12 cellular contexts compared by ENCODE assay signal in the genomic region with DNA sequence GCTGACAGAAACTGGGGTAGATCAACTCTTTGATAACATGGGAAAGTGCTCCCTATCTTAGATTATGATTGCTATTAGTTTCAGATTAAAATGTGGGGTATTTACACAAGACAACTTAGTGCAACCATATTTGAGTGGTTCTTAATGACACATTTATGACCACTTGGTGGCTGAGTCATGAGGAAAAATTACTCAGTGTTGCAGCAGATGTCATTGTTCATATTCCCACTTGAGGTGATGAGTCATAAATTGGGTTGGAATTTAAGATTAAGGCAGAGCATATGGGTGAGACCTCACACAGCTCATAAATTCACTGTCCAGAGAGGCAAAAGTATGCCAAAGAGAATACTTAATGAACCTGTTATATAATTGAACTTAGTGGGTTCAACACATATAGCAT.
DNase-seq lines count a peak whose midpoint lies in the region; ATAC-seq, FAIRE-seq and TF ChIP-seq lines count a peak whose summit lies in the region.
"Had no signal": no experiment of that assay in that cellular context is flagged by ENCODE, and none has a peak within 500 bp of the region (broad histone marks: within the 10 kb centered on the region; RNA-seq: fewer than 3 reads in every experiment).

No MANE protein-coding gene starts in this region.

- no peak overlapping the region for H2BK12ac ChIP-seq in mesenchymal stem cell (ENCODE audit: low read length in 2 of 2)

- no peak overlapping the region for H3K4me3 ChIP-seq in epithelial cell of proximal tubule (ENCODE audit: low read depth, low read length)
- no peak overlapping the region for H3K4me3 ChIP-seq in mesenchymal stem cell (ENCODE audit: insufficient read depth in 1 of 2, low read depth in 1 of 2, low read length in 2 of 2)
- no peak overlapping the region for H3K4me3 ChIP-seq in colonic mucosa

- no peak overlapping the region for H2BK15ac ChIP-seq in mesenchymal stem cell (ENCODE audit: low read depth, poor library complexity, severe bottlenecking)

- no peak overlapping the region for H3K14ac ChIP-seq in mesenchymal stem cell (ENCODE audit: low read length in 2 of 2)

- no peak overlapping the region for H4K91ac ChIP-seq in mesenchymal stem cell (ENCODE audit: low read length)

- H3K27ac Mint-ChIP-seq in activated naive CD8-positive, alpha-beta T cell treated with anti-CD3 and anti-CD28 coated beads, Interleukin-2, amount 50 U/mL, for 24 hours: no peak overlapping the region
- H3K27ac Mint-ChIP-seq in activated naive CD8-positive, alpha-beta T cell treated with anti-CD3 and anti-CD28 coated beads for 36 hours: no peak overlapping the region
- no peak overlapping the region for H3K27ac Mint-ChIP-seq in activated CD8-positive, alpha-beta T cell treated with anti-CD3 and anti-CD28 coated beads, Interleukin-2, amount 10 ng/mL, durations not matched to agents 7 days and 5 days

- H3K27me3 Mint-ChIP-seq in activated naive CD8-positive, alpha-beta T cell treated with anti-CD3 and anti-CD28 coated beads, Interleukin-2, amount 50 U/mL, for 24 hours: peaks cover 7% of the 10 kb centered on the region
- peaks cover 7% of the 10 kb centered on the region for H3K27me3 Mint-ChIP-seq in activated naive CD8-positive, alpha-beta T cell treated with anti-CD3 and anti-CD28 coated beads for 36 hours
- H3K27me3 Mint-ChIP-seq in activated CD8-positive, alpha-beta T cell treated with anti-CD3 and anti-CD28 coated beads, Interleukin-2, amount 10 ng/mL, durations not matched to agents 7 days and 5 days (ENCODE audit: low read depth): no peaks in the 10 kb centered on the region

- H3K9me3 ChIP-seq in mesenchymal stem cell (ENCODE audit: control insufficient read depth, low read length) (no peaks in the 10 kb centered on the region), colonic mucosa (no peaks in the 10 kb centered on the region)

- H2AK5ac ChIP-seq in mesenchymal stem cell (ENCODE audit: low read length, severe bottlenecking): no peak overlapping the region

- H3K79me1 ChIP-seq in mesenchymal stem cell (replicated peaks; ENCODE audit: low read length, poor library complexity, severe bottlenecking): no peaks in the 10 kb centered on the region

- no peak for TF ChIP-seq CTCF in epithelial cell of proximal tubule (conservative IDR thresholded peaks at IDR 0.05; ENCODE audit: low read depth, low read length)
- no peak for TF ChIP-seq CTCF in colonic mucosa (IDR thresholded peaks at IDR 0.05)

- FAIRE-seq in urothelium cell line (lab: Jason Lieb, UNC): no peak

- H3K36me3 ChIP-seq in mesenchymal stem cell (ENCODE audit: control insufficient read depth in 1 of 2, insufficient read depth in 2 of 2, low read depth in 1 of 2, low read length in 2 of 2): no peaks in the 10 kb centered on the region
- no peaks in the 10 kb centered on the region for H3K36me3 ChIP-seq in colonic mucosa

- CTCF ChIA-PET in activated CD8-positive, alpha-beta T cell treated with anti-CD3 and anti-CD28 coated beads, Interleukin-2, amount 10 ng/mL, durations not matched to agents 7 days and 5 days (lab: Charles Lee): no interaction called here

- no peak overlapping the region for H3K23ac ChIP-seq in mesenchymal stem cell (ENCODE audit: low read length in 2 of 2)

- H3K18ac ChIP-seq in mesenchymal stem cell (ENCODE audit: low read depth in 1 of 2, low read length in 2 of 2): no peak overlapping the region

- H4K8ac ChIP-seq in mesenchymal stem cell (ENCODE audit: low read length): no peak overlapping the region

- no peak overlapping the region for H3K4me2 ChIP-seq in mesenchymal stem cell (ENCODE audit: low read length, poor library complexity, severe bottlenecking)

- H3K9ac ChIP-seq in mesenchymal stem cell (ENCODE audit: low read length) (no peak overlapping the region), colonic mucosa (ENCODE audit: low read depth in 2 of 2, low read length in 2 of 2) (no peak overlapping the region)

- peaks cover 5% of the 10 kb centered on the region for H3K4me1 Mint-ChIP-seq in activated naive CD8-positive, alpha-beta T cell treated with anti-CD3 and anti-CD28 coated beads, Interleukin-2, amount 50 U/mL, for 24 hours
- peaks cover 4% of the 10 kb centered on the region for H3K4me1 Mint-ChIP-seq in activated naive CD8-positive, alpha-beta T cell treated with anti-CD3 and anti-CD28 coated beads for 36 hours
- H3K4me1 Mint-ChIP-seq in activated CD8-positive, alpha-beta T cell treated with anti-CD3 and anti-CD28 coated beads, Interleukin-2, amount 10 ng/mL, durations not matched to agents 7 days and 5 days (ENCODE audit: low read depth): no peaks in the 10 kb centered on the region

- H3K4ac ChIP-seq in mesenchymal stem cell (ENCODE audit: low read depth in 1 of 2, low read length in 2 of 2): no peak overlapping the region

- no peaks in the 10 kb centered on the region for H3K9me3 Mint-ChIP-seq in activated naive CD8-positive, alpha-beta T cell treated with anti-CD3 and anti-CD28 coated beads, Interleukin-2, amount 50 U/mL, for 24 hours
- no peaks in the 10 kb centered on the region for H3K9me3 Mint-ChIP-seq in activated naive CD8-positive, alpha-beta T cell treated with anti-CD3 and anti-CD28 coated beads for 36 hours
- H3K9me3 Mint-ChIP-seq in activated CD8-positive, alpha-beta T cell treated with anti-CD3 and anti-CD28 coated beads, Interleukin-2, amount 10 ng/mL, durations not matched to agents 7 days and 5 days (ENCODE audit: insufficient read depth): no peaks in the 10 kb centered on the region

- H2BK120ac ChIP-seq in mesenchymal stem cell (ENCODE audit: low read depth, low read length): no peak overlapping the region

- ATAC-seq in activated naive CD8-positive, alpha-beta T cell treated with anti-CD3 and anti-CD28 coated beads, Interleukin-2, amount 50 U/mL, for 24 hours: peak; percentile 73
- no peak for ATAC-seq in activated CD8-positive, alpha-beta T cell treated with anti-CD3 and anti-CD28 coated beads, Interleukin-2, amount 10 ng/mL, durations not matched to agents 7 days and 5 days

- DNase-seq in activated naive CD8-positive, alpha-beta T cell treated with anti-CD3 and anti-CD28 coated beads, Interleukin-2, amount 50 U/mL, for 24 hours: no peak
- DNase-seq in activated naive CD8-positive, alpha-beta T cell treated with anti-CD3 and anti-CD28 coated beads for 36 hours: no peak
- peak; percentile 95 for DNase-seq in NCI-H446 treated with DMSO at 0.1 percent for 48 hours (lab: John Stamatoyannopoulos, UW)
- DNase-seq in epithelial cell of proximal tubule (ENCODE audit: low read depth): peak; percentile 16
- peak; percentile 61 for DNase-seq in urothelium cell line (ENCODE audit: low spot score)
- no peak for DNase-seq in mesenchymal stem cell
- DNase-seq in activated CD8-positive, alpha-beta T cell treated with anti-CD3 and anti-CD28 coated beads, Interleukin-2, amount 10 ng/mL, durations not matched to agents 7 days and 5 days: no peak
- DNase-seq in colonic mucosa: no peak
- DNase-seq: activated CD4-positive, alpha-beta T cell treated with anti-CD3 and anti-CD28 coated beads, Interleukin-2, amount 50 U/mL, for 48 hours; C1 segment of cervical spinal cord; cortex of kidney; NCI-H774 had no signal

- intact Hi-C loops in colonic mucosa (cut with DNase I): no loop called here

- H3K27ac ChIP-seq in mesenchymal stem cell (ENCODE audit: low read length, poor library complexity, severe bottlenecking) (no peak overlapping the region), colonic mucosa (no peak overlapping the region)

- no peaks in the 10 kb centered on the region for H3K36me3 Mint-ChIP-seq in activated naive CD8-positive, alpha-beta T cell treated with anti-CD3 and anti-CD28 coated beads, Interleukin-2, amount 50 U/mL, for 24 hours (ENCODE audit: low read depth)
- H3K36me3 Mint-ChIP-seq in activated naive CD8-positive, alpha-beta T cell treated with anti-CD3 and anti-CD28 coated beads for 36 hours: no peaks in the 10 kb centered on the region
- no peaks in the 10 kb centered on the region for H3K36me3 Mint-ChIP-seq in activated CD8-positive, alpha-beta T cell treated with anti-CD3 and anti-CD28 coated beads, Interleukin-2, amount 10 ng/mL, durations not matched to agents 7 days and 5 days (ENCODE audit: low read depth)

- no peak overlapping the region for H2AFZ ChIP-seq in mesenchymal stem cell (ENCODE audit: low read depth, low read length)

- POLR2A ChIA-PET in activated CD8-positive, alpha-beta T cell treated with anti-CD3 and anti-CD28 coated beads, Interleukin-2, amount 10 ng/mL, durations not matched to agents 7 days and 5 days (lab: Charles Lee): no interaction called here

- no peak overlapping the region for H3K4me3 Mint-ChIP-seq in activated naive CD8-positive, alpha-beta T cell treated with anti-CD3 and anti-CD28 coated beads, Interleukin-2, amount 50 U/mL, for 24 hours
- no peak overlapping the region for H3K4me3 Mint-ChIP-seq in activated naive CD8-positive, alpha-beta T cell treated with anti-CD3 and anti-CD28 coated beads for 36 hours
- no peak overlapping the region for H3K4me3 Mint-ChIP-seq in activated CD8-positive, alpha-beta T cell treated with anti-CD3 and anti-CD28 coated beads, Interleukin-2, amount 10 ng/mL, durations not matched to agents 7 days and 5 days

- H3K4me1 ChIP-seq in mesenchymal stem cell (ENCODE audit: control insufficient read depth, insufficient read depth, low read depth, low read length) (no peaks in the 10 kb centered on the region), colonic mucosa (no peaks in the 10 kb centered on the region)

- H3K27me3 ChIP-seq in mesenchymal stem cell (ENCODE audit: control insufficient read depth in 1 of 2, insufficient read depth in 1 of 2, low read length in 2 of 2) (peaks cover 0 to 66% of the 10 kb centered on the region in 2 experiments), colonic mucosa (no peaks in the 10 kb centered on the region)

- H2BK5ac ChIP-seq in mesenchymal stem cell (ENCODE audit: low read depth, low read length, poor library complexity, severe bottlenecking): no peak overlapping the region

Comparison
In these comparisons a context has a peak if more than half of its experiments do, and no peak if none do; other contexts are left out.
1. DNase-seq: peak in NCI-H446 treated with DMSO at 0.1 percent for 48 hours (single experiment), epithelial cell of proximal tubule (single experiment) and urothelium cell line (single experiment); none in activated naive CD8-positive, alpha-beta T cell treated with anti-CD3 and anti-CD28 coated beads, Interleukin-2, amount 50 U/mL, for 24 hours (single experiment), activated naive CD8-positive, alpha-beta T cell treated with anti-CD3 and anti-CD28 coated beads for 36 hours (single experiment), mesenchymal stem cell (single experiment), activated CD8-positive, alpha-beta T cell treated with anti-CD3 and anti-CD28 coated beads, Interleukin-2, amount 10 ng/mL, durations not matched to agents 7 days and 5 days (single experiment) and colonic mucosa (single experiment).